ENCODE assay signal across 8 cellular contexts in the genomic region with DNA sequence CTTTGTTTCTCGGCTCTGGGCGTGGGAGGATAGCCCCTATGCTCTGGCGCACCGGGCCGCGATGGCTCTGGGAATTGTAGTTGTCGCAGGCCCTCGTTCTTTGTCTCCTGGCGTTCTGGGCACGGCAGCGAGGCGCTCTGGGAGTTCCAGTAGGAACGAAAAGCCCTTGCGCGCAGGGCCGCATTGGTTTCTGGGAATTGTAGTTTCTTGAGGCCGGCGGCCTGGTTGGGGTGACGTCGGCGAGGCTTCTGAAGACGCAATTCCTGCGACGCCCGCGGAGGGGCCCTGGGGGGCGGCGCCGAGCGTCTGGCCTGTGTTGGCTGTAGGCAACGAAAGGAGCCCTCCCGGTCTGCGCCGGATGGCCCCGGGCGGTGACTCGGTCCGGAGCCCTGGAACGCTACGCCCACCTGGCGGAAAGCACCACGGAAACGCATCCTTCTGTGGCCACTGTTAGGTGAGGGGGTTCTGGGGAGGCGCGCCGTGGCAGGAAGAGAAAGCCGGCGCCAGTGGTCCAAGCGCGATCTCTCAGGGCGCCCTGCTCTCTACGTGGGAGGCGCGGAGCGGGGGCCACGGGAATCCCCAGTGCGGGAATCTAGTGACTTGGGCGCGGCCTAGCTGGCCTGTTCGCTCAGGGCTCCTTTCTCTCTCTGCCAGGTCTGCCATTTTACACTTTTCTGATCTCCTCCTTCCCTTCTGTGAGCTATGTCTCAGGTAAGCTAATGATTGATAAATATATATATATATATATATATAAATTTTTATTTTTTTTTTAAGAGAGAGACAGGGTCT.
DNase-seq lines count a peak whose midpoint lies in the region; ATAC-seq and TF ChIP-seq lines count a peak whose summit lies in the region.

Gene ZNF140, plus strand, starts transcription at position 305 of the 789 bp plus-strand sequence. Its CDS starts 398 bp downstream, at position 703.

- DNase-seq in AG20443 (ENCODE audit: low spot score): peak; percentile 93
- DNase-seq in NCI-H226: peak; percentile 92
- DNase-seq in activated CD4-positive, alpha-beta T cell treated with anti-CD3 and anti-CD28 coated beads for 24 hours (ENCODE audit: low read depth in 2 of 2): peak; percentile 87 to 88
- DNase-seq in coronary artery (ENCODE audit: low spot score): peak; percentile 97
- peak; percentile 99 for DNase-seq in left kidney (ENCODE audit: low read depth, low spot score)
- DNase-seq in stimulated activated CD4-positive, alpha-beta T cell treated with anti-CD3 and anti-CD28 coated beads, Interleukin-2, amount 100 ng/mL, for 24 hours: peak; percentile 92 to 94

- peak within 1 kb of the TSS; percentile 94 for H3K4me3 ChIP-seq in coronary artery

- ATAC-seq in GM18873 (IDR thresholded peaks at IDR 0.05; ENCODE audit: low FRiP score, unreplicated experiment) (peak; percentile 71), HG03139 (IDR thresholded peaks at IDR 0.05; ENCODE audit: unreplicated experiment) (peak; percentile 72)

- H3K27ac ChIP-seq in coronary artery: peak within 1 kb of the TSS; percentile 96 to 98

- TF ChIP-seq CTCF in coronary artery (IDR thresholded peaks at IDR 0.05): no peak

Comparison
In these comparisons a context has a peak if more than half of its experiments do, and no peak if none do; other contexts are left out.
1. Peak in every context shown above with its lines: DNase-seq, ATAC-seq, H3K4me3 ChIP-seq and H3K27ac ChIP-seq.